In the genomic region with DNA sequence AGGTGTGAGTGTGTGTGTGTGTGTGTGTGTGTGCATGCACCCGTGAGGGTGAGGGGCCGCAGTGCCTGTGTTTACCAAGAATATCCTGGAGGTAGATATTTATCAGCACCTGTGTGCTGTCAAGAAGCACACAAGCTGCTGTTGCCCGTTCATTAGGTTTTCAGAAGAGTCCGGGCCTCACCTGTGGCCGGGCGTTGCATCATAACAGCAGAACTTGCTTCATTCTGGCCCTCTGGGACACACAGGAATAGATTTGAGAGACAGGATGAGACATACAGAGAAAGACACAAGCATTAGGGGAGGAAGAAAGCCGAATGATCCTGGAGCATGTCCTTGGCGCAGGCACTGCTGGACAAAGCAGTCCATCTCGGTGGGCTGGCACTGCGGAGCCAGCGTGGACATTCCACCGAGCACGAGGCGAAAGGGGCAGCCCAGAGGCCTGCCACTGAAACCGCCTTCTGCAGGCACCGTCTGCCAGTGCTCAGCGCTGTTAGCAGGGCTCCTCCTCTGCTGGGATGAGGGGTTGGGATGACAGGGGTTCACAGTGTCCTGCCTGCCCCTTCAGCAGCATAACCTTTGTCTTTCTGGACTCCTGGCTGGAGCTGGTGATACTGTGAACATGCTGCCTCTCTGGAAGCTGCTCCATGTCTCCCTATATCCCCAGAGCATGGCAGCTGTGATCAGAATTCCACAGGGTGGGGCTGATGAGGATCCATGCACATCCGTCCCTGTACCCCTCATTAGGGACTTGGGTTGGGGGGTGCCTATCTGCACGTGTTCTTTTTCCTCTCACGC, we compare ENCODE assay signal across 1 cellular context.
TF ChIP-seq lines count a peak whose summit lies in the region.

No MANE protein-coding gene starts in this region.

TF ChIP-seq in HepG2, 621 proteins besides CTCF, POLR2A, EP300 and RAD21 (continued from another document and continues in another):
- TF ChIP-seq, protein P1, sequence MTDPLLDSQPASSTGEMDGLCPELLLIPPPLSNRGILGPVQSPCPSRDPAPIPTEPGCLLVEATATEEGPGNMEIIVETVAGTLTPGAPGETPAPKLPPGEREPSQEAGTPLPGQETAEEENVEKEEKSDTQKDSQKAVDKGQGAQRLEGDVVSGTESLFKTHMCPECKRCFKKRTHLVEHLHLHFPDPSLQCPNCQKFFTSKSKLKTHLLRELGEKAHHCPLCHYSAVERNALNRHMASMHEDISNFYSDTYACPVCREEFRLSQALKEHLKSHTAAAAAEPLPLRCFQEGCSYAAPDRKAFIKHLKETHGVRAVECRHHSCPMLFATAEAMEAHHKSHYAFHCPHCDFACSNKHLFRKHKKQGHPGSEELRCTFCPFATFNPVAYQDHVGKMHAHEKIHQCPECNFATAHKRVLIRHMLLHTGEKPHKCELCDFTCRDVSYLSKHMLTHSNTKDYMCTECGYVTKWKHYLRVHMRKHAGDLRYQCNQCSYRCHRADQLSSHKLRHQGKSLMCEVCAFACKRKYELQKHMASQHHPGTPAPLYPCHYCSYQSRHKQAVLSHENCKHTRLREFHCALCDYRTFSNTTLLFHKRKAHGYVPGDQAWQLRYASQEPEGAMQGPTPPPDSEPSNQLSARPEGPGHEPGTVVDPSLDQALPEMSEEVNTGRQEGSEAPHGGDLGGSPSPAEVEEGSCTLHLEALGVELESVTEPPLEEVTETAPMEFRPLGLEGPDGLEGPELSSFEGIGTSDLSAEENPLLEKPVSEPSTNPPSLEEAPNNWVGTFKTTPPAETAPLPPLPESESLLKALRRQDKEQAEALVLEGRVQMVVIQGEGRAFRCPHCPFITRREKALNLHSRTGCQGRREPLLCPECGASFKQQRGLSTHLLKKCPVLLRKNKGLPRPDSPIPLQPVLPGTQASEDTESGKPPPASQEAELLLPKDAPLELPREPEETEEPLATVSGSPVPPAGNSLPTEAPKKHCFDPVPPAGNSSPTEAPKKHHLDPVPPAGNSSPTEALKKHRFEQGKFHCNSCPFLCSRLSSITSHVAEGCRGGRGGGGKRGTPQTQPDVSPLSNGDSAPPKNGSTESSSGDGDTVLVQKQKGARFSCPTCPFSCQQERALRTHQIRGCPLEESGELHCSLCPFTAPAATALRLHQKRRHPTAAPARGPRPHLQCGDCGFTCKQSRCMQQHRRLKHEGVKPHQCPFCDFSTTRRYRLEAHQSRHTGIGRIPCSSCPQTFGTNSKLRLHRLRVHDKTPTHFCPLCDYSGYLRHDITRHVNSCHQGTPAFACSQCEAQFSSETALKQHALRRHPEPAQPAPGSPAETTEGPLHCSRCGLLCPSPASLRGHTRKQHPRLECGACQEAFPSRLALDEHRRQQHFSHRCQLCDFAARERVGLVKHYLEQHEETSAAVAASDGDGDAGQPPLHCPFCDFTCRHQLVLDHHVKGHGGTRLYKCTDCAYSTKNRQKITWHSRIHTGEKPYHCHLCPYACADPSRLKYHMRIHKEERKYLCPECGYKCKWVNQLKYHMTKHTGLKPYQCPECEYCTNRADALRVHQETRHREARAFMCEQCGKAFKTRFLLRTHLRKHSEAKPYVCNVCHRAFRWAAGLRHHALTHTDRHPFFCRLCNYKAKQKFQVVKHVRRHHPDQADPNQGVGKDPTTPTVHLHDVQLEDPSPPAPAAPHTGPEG (CRISPR knock-in tag; IDR thresholded peaks at IDR 0.05), result no peak
- TF ChIP-seq ZSCAN21 (CRISPR knock-in tag; IDR thresholded peaks at IDR 0.05; ENCODE audit: borderline replicate concordance) (no peak), MYC (CRISPR knock-in tag; IDR thresholded peaks at IDR 0.05; ENCODE audit: borderline replicate concordance) (peak; percentile 42; the same call in 1 of the 2 replicates), ZFY (CRISPR knock-in tag; IDR thresholded peaks at IDR 0.05) (peak; percentile 47), SALL1 (CRISPR knock-in tag; IDR thresholded peaks at IDR 0.05) (peak; percentile 53; the same call in 1 of the 2 replicates), RFX5 (IDR thresholded peaks at IDR 0.05; ENCODE audit: low read depth, low read length) (no peak), GABPB1 (CRISPR knock-in tag; IDR thresholded peaks at IDR 0.05) (peak; percentile 40; the same call in 1 of the 2 replicates), ATF7 (IDR thresholded peaks at IDR 0.05) (0 out of 2 replicates have a peak, but pooled peaks have one; percentile 20), ATF7 (CRISPR knock-in tag; IDR thresholded peaks at IDR 0.05) (no peak), HDAC2 (CRISPR knock-in tag; IDR thresholded peaks at IDR 0.05) (peak; percentile 30; the same call in 1 of the 2 replicates), POGZ (CRISPR knock-in tag; IDR thresholded peaks at IDR 0.05) (no peak), GTF3A (CRISPR knock-in tag; conservative IDR thresholded peaks at IDR 0.05) (no peak)
- TF ChIP-seq, protein P2, sequence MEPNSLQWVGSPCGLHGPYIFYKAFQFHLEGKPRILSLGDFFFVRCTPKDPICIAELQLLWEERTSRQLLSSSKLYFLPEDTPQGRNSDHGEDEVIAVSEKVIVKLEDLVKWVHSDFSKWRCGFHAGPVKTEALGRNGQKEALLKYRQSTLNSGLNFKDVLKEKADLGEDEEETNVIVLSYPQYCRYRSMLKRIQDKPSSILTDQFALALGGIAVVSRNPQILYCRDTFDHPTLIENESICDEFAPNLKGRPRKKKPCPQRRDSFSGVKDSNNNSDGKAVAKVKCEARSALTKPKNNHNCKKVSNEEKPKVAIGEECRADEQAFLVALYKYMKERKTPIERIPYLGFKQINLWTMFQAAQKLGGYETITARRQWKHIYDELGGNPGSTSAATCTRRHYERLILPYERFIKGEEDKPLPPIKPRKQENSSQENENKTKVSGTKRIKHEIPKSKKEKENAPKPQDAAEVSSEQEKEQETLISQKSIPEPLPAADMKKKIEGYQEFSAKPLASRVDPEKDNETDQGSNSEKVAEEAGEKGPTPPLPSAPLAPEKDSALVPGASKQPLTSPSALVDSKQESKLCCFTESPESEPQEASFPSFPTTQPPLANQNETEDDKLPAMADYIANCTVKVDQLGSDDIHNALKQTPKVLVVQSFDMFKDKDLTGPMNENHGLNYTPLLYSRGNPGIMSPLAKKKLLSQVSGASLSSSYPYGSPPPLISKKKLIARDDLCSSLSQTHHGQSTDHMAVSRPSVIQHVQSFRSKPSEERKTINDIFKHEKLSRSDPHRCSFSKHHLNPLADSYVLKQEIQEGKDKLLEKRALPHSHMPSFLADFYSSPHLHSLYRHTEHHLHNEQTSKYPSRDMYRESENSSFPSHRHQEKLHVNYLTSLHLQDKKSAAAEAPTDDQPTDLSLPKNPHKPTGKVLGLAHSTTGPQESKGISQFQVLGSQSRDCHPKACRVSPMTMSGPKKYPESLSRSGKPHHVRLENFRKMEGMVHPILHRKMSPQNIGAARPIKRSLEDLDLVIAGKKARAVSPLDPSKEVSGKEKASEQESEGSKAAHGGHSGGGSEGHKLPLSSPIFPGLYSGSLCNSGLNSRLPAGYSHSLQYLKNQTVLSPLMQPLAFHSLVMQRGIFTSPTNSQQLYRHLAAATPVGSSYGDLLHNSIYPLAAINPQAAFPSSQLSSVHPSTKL (CRISPR knock-in tag; IDR thresholded peaks at IDR 0.05), result 0 out of 2 replicates have a peak, but pooled peaks have one; percentile 17
- TF ChIP-seq, protein P3, sequence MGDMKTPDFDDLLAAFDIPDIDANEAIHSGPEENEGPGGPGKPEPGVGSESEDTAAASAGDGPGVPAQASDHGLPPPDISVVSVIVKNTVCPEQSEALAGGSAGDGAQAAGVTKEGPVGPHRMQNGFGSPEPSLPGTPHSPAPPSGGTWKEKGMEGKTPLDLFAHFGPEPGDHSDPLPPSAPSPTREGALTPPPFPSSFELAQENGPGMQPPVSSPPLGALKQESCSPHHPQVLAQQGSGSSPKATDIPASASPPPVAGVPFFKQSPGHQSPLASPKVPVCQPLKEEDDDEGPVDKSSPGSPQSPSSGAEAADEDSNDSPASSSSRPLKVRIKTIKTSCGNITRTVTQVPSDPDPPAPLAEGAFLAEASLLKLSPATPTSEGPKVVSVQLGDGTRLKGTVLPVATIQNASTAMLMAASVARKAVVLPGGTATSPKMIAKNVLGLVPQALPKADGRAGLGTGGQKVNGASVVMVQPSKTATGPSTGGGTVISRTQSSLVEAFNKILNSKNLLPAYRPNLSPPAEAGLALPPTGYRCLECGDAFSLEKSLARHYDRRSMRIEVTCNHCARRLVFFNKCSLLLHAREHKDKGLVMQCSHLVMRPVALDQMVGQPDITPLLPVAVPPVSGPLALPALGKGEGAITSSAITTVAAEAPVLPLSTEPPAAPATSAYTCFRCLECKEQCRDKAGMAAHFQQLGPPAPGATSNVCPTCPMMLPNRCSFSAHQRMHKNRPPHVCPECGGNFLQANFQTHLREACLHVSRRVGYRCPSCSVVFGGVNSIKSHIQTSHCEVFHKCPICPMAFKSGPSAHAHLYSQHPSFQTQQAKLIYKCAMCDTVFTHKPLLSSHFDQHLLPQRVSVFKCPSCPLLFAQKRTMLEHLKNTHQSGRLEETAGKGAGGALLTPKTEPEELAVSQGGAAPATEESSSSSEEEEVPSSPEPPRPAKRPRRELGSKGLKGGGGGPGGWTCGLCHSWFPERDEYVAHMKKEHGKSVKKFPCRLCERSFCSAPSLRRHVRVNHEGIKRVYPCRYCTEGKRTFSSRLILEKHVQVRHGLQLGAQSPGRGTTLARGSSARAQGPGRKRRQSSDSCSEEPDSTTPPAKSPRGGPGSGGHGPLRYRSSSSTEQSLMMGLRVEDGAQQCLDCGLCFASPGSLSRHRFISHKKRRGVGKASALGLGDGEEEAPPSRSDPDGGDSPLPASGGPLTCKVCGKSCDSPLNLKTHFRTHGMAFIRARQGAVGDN (CRISPR knock-in tag; IDR thresholded peaks at IDR 0.05), result peak; percentile 81
- TF ChIP-seq, protein P4, sequence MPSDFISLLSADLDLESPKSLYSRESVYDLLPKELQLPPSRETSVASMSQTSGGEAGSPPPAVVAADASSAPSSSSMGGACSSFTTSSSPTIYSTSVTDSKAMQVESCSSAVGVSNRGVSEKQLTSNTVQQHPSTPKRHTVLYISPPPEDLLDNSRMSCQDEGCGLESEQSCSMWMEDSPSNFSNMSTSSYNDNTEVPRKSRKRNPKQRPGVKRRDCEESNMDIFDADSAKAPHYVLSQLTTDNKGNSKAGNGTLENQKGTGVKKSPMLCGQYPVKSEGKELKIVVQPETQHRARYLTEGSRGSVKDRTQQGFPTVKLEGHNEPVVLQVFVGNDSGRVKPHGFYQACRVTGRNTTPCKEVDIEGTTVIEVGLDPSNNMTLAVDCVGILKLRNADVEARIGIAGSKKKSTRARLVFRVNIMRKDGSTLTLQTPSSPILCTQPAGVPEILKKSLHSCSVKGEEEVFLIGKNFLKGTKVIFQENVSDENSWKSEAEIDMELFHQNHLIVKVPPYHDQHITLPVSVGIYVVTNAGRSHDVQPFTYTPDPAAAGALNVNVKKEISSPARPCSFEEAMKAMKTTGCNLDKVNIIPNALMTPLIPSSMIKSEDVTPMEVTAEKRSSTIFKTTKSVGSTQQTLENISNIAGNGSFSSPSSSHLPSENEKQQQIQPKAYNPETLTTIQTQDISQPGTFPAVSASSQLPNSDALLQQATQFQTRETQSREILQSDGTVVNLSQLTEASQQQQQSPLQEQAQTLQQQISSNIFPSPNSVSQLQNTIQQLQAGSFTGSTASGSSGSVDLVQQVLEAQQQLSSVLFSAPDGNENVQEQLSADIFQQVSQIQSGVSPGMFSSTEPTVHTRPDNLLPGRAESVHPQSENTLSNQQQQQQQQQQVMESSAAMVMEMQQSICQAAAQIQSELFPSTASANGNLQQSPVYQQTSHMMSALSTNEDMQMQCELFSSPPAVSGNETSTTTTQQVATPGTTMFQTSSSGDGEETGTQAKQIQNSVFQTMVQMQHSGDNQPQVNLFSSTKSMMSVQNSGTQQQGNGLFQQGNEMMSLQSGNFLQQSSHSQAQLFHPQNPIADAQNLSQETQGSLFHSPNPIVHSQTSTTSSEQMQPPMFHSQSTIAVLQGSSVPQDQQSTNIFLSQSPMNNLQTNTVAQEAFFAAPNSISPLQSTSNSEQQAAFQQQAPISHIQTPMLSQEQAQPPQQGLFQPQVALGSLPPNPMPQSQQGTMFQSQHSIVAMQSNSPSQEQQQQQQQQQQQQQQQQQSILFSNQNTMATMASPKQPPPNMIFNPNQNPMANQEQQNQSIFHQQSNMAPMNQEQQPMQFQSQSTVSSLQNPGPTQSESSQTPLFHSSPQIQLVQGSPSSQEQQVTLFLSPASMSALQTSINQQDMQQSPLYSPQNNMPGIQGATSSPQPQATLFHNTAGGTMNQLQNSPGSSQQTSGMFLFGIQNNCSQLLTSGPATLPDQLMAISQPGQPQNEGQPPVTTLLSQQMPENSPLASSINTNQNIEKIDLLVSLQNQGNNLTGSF (CRISPR knock-in tag; IDR thresholded peaks at IDR 0.05), result no peak
- TF ChIP-seq, protein P5, sequence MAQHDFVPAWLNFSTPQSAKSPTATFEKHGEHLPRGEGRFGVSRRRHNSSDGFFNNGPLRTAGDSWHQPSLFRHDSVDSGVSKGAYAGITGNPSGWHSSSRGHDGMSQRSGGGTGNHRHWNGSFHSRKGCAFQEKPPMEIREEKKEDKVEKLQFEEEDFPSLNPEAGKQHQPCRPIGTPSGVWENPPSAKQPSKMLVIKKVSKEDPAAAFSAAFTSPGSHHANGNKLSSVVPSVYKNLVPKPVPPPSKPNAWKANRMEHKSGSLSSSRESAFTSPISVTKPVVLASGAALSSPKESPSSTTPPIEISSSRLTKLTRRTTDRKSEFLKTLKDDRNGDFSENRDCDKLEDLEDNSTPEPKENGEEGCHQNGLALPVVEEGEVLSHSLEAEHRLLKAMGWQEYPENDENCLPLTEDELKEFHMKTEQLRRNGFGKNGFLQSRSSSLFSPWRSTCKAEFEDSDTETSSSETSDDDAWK (CRISPR knock-in tag; IDR thresholded peaks at IDR 0.05), result no peak
- TF ChIP-seq, protein P6, sequence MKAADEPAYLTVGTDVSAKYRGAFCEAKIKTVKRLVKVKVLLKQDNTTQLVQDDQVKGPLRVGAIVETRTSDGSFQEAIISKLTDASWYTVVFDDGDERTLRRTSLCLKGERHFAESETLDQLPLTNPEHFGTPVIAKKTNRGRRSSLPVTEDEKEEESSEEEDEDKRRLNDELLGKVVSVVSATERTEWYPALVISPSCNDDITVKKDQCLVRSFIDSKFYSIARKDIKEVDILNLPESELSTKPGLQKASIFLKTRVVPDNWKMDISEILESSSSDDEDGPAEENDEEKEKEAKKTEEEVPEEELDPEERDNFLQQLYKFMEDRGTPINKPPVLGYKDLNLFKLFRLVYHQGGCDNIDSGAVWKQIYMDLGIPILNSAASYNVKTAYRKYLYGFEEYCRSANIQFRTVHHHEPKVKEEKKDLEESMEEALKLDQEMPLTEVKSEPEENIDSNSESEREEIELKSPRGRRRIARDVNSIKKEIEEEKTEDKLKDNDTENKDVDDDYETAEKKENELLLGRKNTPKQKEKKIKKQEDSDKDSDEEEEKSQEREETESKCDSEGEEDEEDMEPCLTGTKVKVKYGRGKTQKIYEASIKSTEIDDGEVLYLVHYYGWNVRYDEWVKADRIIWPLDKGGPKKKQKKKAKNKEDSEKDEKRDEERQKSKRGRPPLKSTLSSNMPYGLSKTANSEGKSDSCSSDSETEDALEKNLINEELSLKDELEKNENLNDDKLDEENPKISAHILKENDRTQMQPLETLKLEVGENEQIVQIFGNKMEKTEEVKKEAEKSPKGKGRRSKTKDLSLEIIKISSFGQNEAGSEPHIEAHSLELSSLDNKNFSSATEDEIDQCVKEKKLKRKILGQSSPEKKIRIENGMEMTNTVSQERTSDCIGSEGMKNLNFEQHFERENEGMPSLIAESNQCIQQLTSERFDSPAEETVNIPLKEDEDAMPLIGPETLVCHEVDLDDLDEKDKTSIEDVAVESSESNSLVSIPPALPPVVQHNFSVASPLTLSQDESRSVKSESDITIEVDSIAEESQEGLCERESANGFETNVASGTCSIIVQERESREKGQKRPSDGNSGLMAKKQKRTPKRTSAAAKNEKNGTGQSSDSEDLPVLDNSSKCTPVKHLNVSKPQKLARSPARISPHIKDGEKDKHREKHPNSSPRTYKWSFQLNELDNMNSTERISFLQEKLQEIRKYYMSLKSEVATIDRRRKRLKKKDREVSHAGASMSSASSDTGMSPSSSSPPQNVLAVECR (CRISPR knock-in tag; IDR thresholded peaks at IDR 0.05; ENCODE audit: borderline replicate concordance), result peak; percentile 55; the same call in 1 of the 2 replicates
